In genomic region chr7:120254845-120255244, GRCh38 we compare ENCODE assay signal across 18 cellular contexts. TPM values are rescaled to one million over a fixed set of nuclear protein-coding genes. Genes with fewer than 3 reads are reported as not detected.
A peak's percentile ranks its signal among the peaks of the same experiment; 100 is the strongest.
DNase-seq lines count a peak whose midpoint lies in the region; ATAC-seq and TF ChIP-seq lines count a peak whose summit lies in the region.
"Had no signal": no experiment of that assay in that cellular context is flagged by ENCODE, and none has a peak within 500 bp of the region (broad histone marks: within the 10 kb centered on the region; RNA-seq: fewer than 3 reads in every experiment).

No MANE protein-coding gene starts in this region.

- H3K9me3 Mint-ChIP-seq in glutamatergic neuron (ENCODE audit: unreplicated experiment), result no peaks in the 10 kb centered on the region

- H3K27ac Mint-ChIP-seq in glutamatergic neuron (ENCODE audit: unreplicated experiment), result no peak overlapping the region
- H3K27ac Mint-ChIP-seq: CD4-positive, CD25-positive, alpha-beta regulatory T cell; CD8-positive, alpha-beta memory T cell; H9; IgD-negative memory B cell had no signal

- H3K27me3 Mint-ChIP-seq in glutamatergic neuron (ENCODE audit: unreplicated experiment), result no peaks in the 10 kb centered on the region
- H3K27me3 Mint-ChIP-seq: CD4-positive, CD25-positive, alpha-beta regulatory T cell; CD8-positive, alpha-beta memory T cell; IgD-negative memory B cell had no signal

- ATAC-seq in GM18498 (IDR thresholded peaks at IDR 0.05; ENCODE audit: unreplicated experiment), result no peak
- ATAC-seq in HG02938 (IDR thresholded peaks at IDR 0.05; ENCODE audit: unreplicated experiment), result no peak
- ATAC-seq: HepG2 had no signal

- peaks cover 6% of the 10 kb centered on the region for H3K36me3 Mint-ChIP-seq in glutamatergic neuron (ENCODE audit: unreplicated experiment)
- H3K36me3 Mint-ChIP-seq: CD4-positive, CD25-positive, alpha-beta regulatory T cell; CD8-positive, alpha-beta memory T cell; IgD-negative memory B cell had no signal

- H3K4me3 ChIP-seq in GM23248 (no peak overlapping the region), fibroblast of mammary gland (ENCODE audit: control insufficient read depth, low read depth, low read length) (no peak overlapping the region)

- no peaks in the 10 kb centered on the region for H3K4me1 Mint-ChIP-seq in glutamatergic neuron (ENCODE audit: low read depth, unreplicated experiment)
- H3K4me1 Mint-ChIP-seq: CD4-positive, CD25-positive, alpha-beta regulatory T cell; CD8-positive, alpha-beta memory T cell; IgD-negative memory B cell had no signal

- no peak overlapping the region for H3K9ac ChIP-seq in GM23248

- peaks cover 7% of the 10 kb centered on the region for H3K4me1 ChIP-seq in GM23248 (ENCODE audit: insufficient read depth)
- H3K4me1 ChIP-seq: BE2C had no signal

- 11 to 24% methylated on average over 1 of the region's 1 CpG for WGBS in GM23248 (ENCODE audit: low coverage in 1 of 2, low lambda C conversion rate in 2 of 2, missing lambda C conversion rate in 2 of 2), 2 experiments

- in situ Hi-C loops in GM23248 (cut with MboI), result no loop called here

- no peak overlapping the region for H3K27ac ChIP-seq in GM23248

- H3K36me3 ChIP-seq in GM23248 (ENCODE audit: low read depth), result no peaks in the 10 kb centered on the region
- H3K36me3 ChIP-seq: BE2C had no signal

- H3K4me3 Mint-ChIP-seq in glutamatergic neuron (ENCODE audit: unreplicated experiment), result no peak overlapping the region
- H3K4me3 Mint-ChIP-seq: CD4-positive, CD25-positive, alpha-beta regulatory T cell; CD8-positive, alpha-beta memory T cell; H9; IgD-negative memory B cell had no signal

- no peaks in the 10 kb centered on the region for H3K79me2 ChIP-seq in GM23248 (ENCODE audit: insufficient read depth)

- H3F3A ChIP-seq in GM23248 (ENCODE audit: insufficient read depth), result no peaks in the 10 kb centered on the region

- no peaks in the 10 kb centered on the region for H4K20me1 ChIP-seq in GM23248 (ENCODE audit: insufficient read depth)

- H3K9me2 ChIP-seq in GM23248 (ENCODE audit: insufficient read depth), result no peaks in the 10 kb centered on the region

- H3K27me3 ChIP-seq in GM23248 (replicated peaks; ENCODE audit: insufficient read depth), result no peaks in the 10 kb centered on the region
- H3K27me3 ChIP-seq: BE2C had no signal

- H2AFZ ChIP-seq in GM23248, result no peak overlapping the region

- TF ChIP-seq CTCF in fibroblast of mammary gland (conservative IDR thresholded peaks at IDR 0.05; ENCODE audit: control insufficient read depth, insufficient read depth, low read depth, low read length) (no peak), glutamatergic neuron (IDR thresholded peaks at IDR 0.05; ENCODE audit: partially characterized antibody, unreplicated experiment) (no peak)

- no peaks in the 10 kb centered on the region for H3K9me3 ChIP-seq in GM23248 (ENCODE audit: low read depth)
- H3K9me3 ChIP-seq: BE2C had no signal

- H3K4me2 ChIP-seq in GM23248 (ENCODE audit: unreplicated experiment), result no peak overlapping the region

- DNase-seq in GM23248, result peak; percentile 4
- peak; percentile 6 for DNase-seq in astrocyte of the hippocampus (ENCODE audit: low read depth, low spot score)
- DNase-seq in fibroblast of mammary gland (ENCODE audit: low read depth), result peak; percentile 14
- no peak for DNase-seq in glutamatergic neuron
- DNase-seq: ACHN; BE2C; CD4-positive, CD25-positive, alpha-beta regulatory T cell; CD8-positive, alpha-beta memory T cell; COR-L47; DMS 273 treated with DMSO at 0.1 percent for 48 hours; DMS53; DND-41; EL; H9 had no signal

RNA-seq across cellular contexts. Expression of gene KCND2, which starts 18.1 kb away (rescaled TPM):
- total RNA-seq in GM23248 (2014; rRNA removed; shearing (Covaris generic)), result 1.5 and 2.7 TPM in 2 replicates
- polyA plus RNA-seq in GM23248 (2016; fragmentation: Nextera tagmentation; extraction: Ambion mirVana), result 0.23 and 0.35 TPM in 2 replicates
- total RNA-seq in glutamatergic neuron (ENCODE audit: unreplicated experiment), result 1.2 TPM
- total RNA-seq: CD4-positive, CD25-positive, alpha-beta regulatory T cell; CD8-positive, alpha-beta memory T cell; HepG2 had no signal
- polyA plus RNA-seq: CD4-positive, CD25-positive, alpha-beta regulatory T cell; CD8-positive, alpha-beta memory T cell; HepG2; IgD-negative memory B cell had no signal
